In the genomic region with DNA sequence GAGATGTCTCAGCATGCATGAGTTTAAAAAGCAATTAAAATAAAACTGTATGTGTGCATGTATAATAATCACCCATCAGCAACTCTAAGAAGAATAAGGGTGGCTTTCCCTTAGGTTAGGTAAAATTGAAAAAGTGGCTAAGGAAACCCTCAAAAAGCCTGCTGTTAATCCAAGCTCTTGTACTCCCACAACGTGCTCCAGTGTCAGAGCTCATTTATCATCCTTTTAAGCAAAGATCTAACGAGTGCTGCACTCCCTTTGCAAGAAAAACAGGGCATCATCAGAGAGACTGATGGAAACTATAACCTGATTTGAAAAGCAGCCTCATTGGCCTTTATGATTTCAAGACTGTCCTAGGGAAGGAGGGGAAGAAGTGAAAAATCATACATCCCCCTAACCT, we compare ENCODE assay signal across 29 cellular contexts. TPM values are rescaled to one million over a fixed set of nuclear protein-coding genes. Genes with fewer than 3 reads are reported as not detected.
DNase-seq lines count a peak whose midpoint lies in the region; ATAC-seq, FAIRE-seq and TF ChIP-seq lines count a peak whose summit lies in the region.
"Had no signal": no experiment of that assay in that cellular context is flagged by ENCODE, and none has a peak within 500 bp of the region (broad histone marks: within the 10 kb centered on the region; RNA-seq: fewer than 3 reads in every experiment).

No MANE protein-coding gene starts in this region.

- H3K56ac ChIP-seq in H1 (replicated peaks; ENCODE audit: insufficient read length, low read depth, low read length), result no peak overlapping the region

- H3K27ac Mint-ChIP-seq in progenitor cell of endocrine pancreas, result no peak overlapping the region
- H3K27ac Mint-ChIP-seq: CD8-positive, alpha-beta memory T cell had no signal

- H3K79me1 ChIP-seq in H1 (ENCODE audit: low read depth, low read length), result no peaks in the 10 kb centered on the region

- DNase-seq in HCT116 (ENCODE audit: low read depth, low spot score) (no peak), PC-9 (no peak), H1 (ENCODE audit: low read depth in 1 of 2, low spot score in 2 of 2) (no peak), progenitor cell of endocrine pancreas (ENCODE audit: low spot score, unreplicated experiment) (no peak)
- no peak for DNase-seq in stimulated activated CD4-positive, alpha-beta T cell treated with anti-CD3 and anti-CD28 coated beads, Interleukin-12 subunit alpha, Interleukin-12 subunit beta, amount 100 ng/mL, for 4 hours
- no peak for DNase-seq in central memory CD4-positive, alpha-beta T cell
- DNase-seq: Calu3; CD8-positive, alpha-beta memory T cell; Karpas-422; NCI-H1694; NCI-H2081 treated with DMSO at 0.1 percent for 48 hours; NCI-H510A treated with DMSO at 0.1 percent for 48 hours; NCI-H748 treated with DMSO at 0.1 percent for 48 hours; NK-92 treated with Interleukin-12 subunit alpha and Interleukin-12 subunit beta, amount 100 ng/mL, for 24 hours had no signal

- no peak overlapping the region for H3K4me3 ChIP-seq in HCT116 (replicated peaks in 1 of 2; ENCODE audit: low read depth in 1 of 2, low read length in 2 of 2)
- H3K4me3 ChIP-seq in PC-9, result no peak overlapping the region
- H3K4me3 ChIP-seq in H1 (ENCODE audit: extremely low read depth in 1 of 4, insufficient read depth in 2 of 4, low read depth in 3 of 4, low read length in 4 of 4), result no peak overlapping the region
- no peak overlapping the region for H3K4me3 ChIP-seq in mesodermal cell (ENCODE audit: extremely low read depth, insufficient read depth, low read length, poor library complexity, severe bottlenecking)

- intact Hi-C loops in HCT116 (cut with micrococcal nuclease), result no loop called here
- intact Hi-C loops in PC-9 (cut with micrococcal nuclease; ENCODE audit: unreplicated experiment), result no loop called here

- H3K9ac ChIP-seq in HCT116 (ENCODE audit: low read length) (no peak overlapping the region), H1 (replicated peaks in 1 of 4; ENCODE audit: extremely low read depth in 1 of 4, low read depth in 3 of 4, low read length in 3 of 4) (no peak overlapping the region)

- no peak overlapping the region for H3K4me3 Mint-ChIP-seq in progenitor cell of endocrine pancreas (ENCODE audit: low read depth)
- H3K4me3 Mint-ChIP-seq: CD8-positive, alpha-beta memory T cell; HFFc6 had no signal

- peaks cover 25 to 51% of the 10 kb centered on the region in 2 experiments for H3K4me1 ChIP-seq in HCT116 (ENCODE audit: control insufficient read depth in 1 of 2, insufficient read depth in 2 of 2, low read length in 2 of 2)
- H3K4me1 ChIP-seq in PC-9 (replicated peaks; ENCODE audit: insufficient read depth), result no peaks in the 10 kb centered on the region
- 0 out of 7 replicates have a peak, but pooled peaks cover 0 to 3% (median 0%) of the 10 kb centered on the region in 4 experiments for H3K4me1 ChIP-seq in H1 (replicated peaks in 1 of 4; ENCODE audit: control insufficient read depth in 3 of 4, insufficient read depth in 4 of 4, low read length in 3 of 4)
- peaks cover 7% of the 10 kb centered on the region for H3K4me1 ChIP-seq in mesodermal cell (ENCODE audit: control insufficient read depth, insufficient read depth, low read length, poor library complexity, severe bottlenecking)

- H3F3A ChIP-seq in PC-9 (ENCODE audit: insufficient read depth, low read depth), result no peaks in the 10 kb centered on the region

- ATAC-seq in HCT116 (no peak), HG03045 (IDR thresholded peaks at IDR 0.05; ENCODE audit: unreplicated experiment) (no peak)
- ATAC-seq: Panc1, Right ventricle myocardium inferior had no signal

- H3K27me3 ChIP-seq in HCT116 (ENCODE audit: insufficient read depth, low read length), result no peaks in the 10 kb centered on the region
- H3K27me3 ChIP-seq in PC-9 (ENCODE audit: insufficient read depth, low read depth), result no peaks in the 10 kb centered on the region
- H3K27me3 ChIP-seq in H1 (replicated peaks in 1 of 4; ENCODE audit: control insufficient read depth in 3 of 4, extremely low read depth in 1 of 4, insufficient read depth in 3 of 4, low read length in 3 of 4), result no peaks in the 10 kb centered on the region

- no peak overlapping the region for H4K8ac ChIP-seq in H1 (ENCODE audit: extremely low read depth, insufficient read depth, low read length)

- no peaks in the 10 kb centered on the region for H3K9me3 ChIP-seq in HCT116 (ENCODE audit: control insufficient read depth in 1 of 2, insufficient read depth in 1 of 2, low read depth in 1 of 2, low read length in 2 of 2)
- no peaks in the 10 kb centered on the region for H3K9me3 ChIP-seq in PC-9 (ENCODE audit: insufficient read depth, low read depth)
- no peaks in the 10 kb centered on the region for H3K9me3 ChIP-seq in H1 (ENCODE audit: insufficient read depth in 2 of 2, low read depth in 1 of 2, low read length in 1 of 2)
- H3K9me3 ChIP-seq in mesodermal cell (ENCODE audit: control insufficient read depth, low read length), result no peaks in the 10 kb centered on the region

- H2AFZ ChIP-seq in HCT116 (ENCODE audit: low read depth, low read length, poor library complexity, severe bottlenecking), result peak overlapping the region; percentile 8
- H2AFZ ChIP-seq in PC-9, result peak overlapping the region; percentile 41; the same call in 1 of the 2 replicates
- peak overlapping the region; percentile 22; the same call in 1 of the 2 replicates for H2AFZ ChIP-seq in H1 (ENCODE audit: low read length)

- H4K5ac ChIP-seq in H1 (ENCODE audit: insufficient read length, low read depth, low read length), result no peak overlapping the region

- H3K36me3 Mint-ChIP-seq in progenitor cell of endocrine pancreas (ENCODE audit: insufficient read depth), result no peaks in the 10 kb centered on the region
- H3K36me3 Mint-ChIP-seq: CD8-positive, alpha-beta memory T cell had no signal

- TF ChIP-seq RAD21 in HCT116 (IDR thresholded peaks at IDR 0.05; ENCODE audit: low read depth) (no peak), H1 (IDR thresholded peaks at IDR 0.05 in 1 of 2, conservative IDR thresholded peaks at IDR 0.05 in 1 of 2; ENCODE audit: low read depth in 2 of 2, low read length in 2 of 2) (no peak)

- no peaks in the 10 kb centered on the region for H3K27me3 Mint-ChIP-seq in progenitor cell of endocrine pancreas

- H4K91ac ChIP-seq in H1 (replicated peaks; ENCODE audit: insufficient read length, low read length), result no peak overlapping the region

- no peak overlapping the region for H2BK15ac ChIP-seq in H1 (ENCODE audit: low read length)

- H3K36me3 ChIP-seq in HCT116 (ENCODE audit: control insufficient read depth in 1 of 2, insufficient read depth in 2 of 2, low read length in 2 of 2) (no peaks in the 10 kb centered on the region), PC-9 (ENCODE audit: low read depth) (no peaks in the 10 kb centered on the region), H1 (ENCODE audit: control insufficient read depth in 2 of 4, insufficient read depth in 4 of 4, low read length in 3 of 4) (no peaks in the 10 kb centered on the region), mesodermal cell (ENCODE audit: control insufficient read depth, insufficient read depth, low read length) (no peaks in the 10 kb centered on the region)

- BruUV-seq in HCT116 (replicated peaks; lab: Mats Ljungman, UMichigan) (no TSS peak), PC-9 (replicated peaks; lab: Mats Ljungman, UMichigan) (no TSS peak)

- H3K23ac ChIP-seq in H1 (ENCODE audit: insufficient read length), result no peak overlapping the region

- no peak overlapping the region for H2BK5ac ChIP-seq in H1 (ENCODE audit: low read depth, low read length)

- 76% methylated on average over 2 of the region's 2 CpGs; no CpG with 5 or more reads in 1 of the 2 experiments for WGBS in H1 (ENCODE audit: extremely low coverage in 1 of 2, insufficient coverage in 1 of 2, insufficient read length in 1 of 2, insufficient replicate concordance in 2 of 2, low coverage in 1 of 2, low lambda C conversion rate in 2 of 2, missing lambda C conversion rate in 1 of 2), 2 experiments
- 61 to 100% methylated on average over 1 to 2 of the region's 2 CpGs for WGBS in mesodermal cell (ENCODE audit: insufficient coverage in 2 of 2), 2 experiments

- no peak overlapping the region for H2AK5ac ChIP-seq in H1 (ENCODE audit: low read depth, low read length)

- H3K9me2 ChIP-seq in HCT116 (ENCODE audit: insufficient read depth) (0 out of 2 replicates have a peak, but pooled peaks cover 3% of the 10 kb centered on the region), PC-9 (ENCODE audit: insufficient read depth) (no peaks in the 10 kb centered on the region)

- H3K27ac ChIP-seq in HCT116 (ENCODE audit: low read depth, low read length) (no peak overlapping the region), PC-9 (no peak overlapping the region), H1 (ENCODE audit: low read depth, low read length) (no peak overlapping the region), mesodermal cell (ENCODE audit: low read depth, low read length, severe bottlenecking) (peak overlapping the region; percentile 6)
- H3K27ac ChIP-seq: C4-2B, HL-60 had no signal

- H3K18ac ChIP-seq in H1 (ENCODE audit: extremely low read depth, low read length), result no peak overlapping the region

- TF ChIP-seq POLR2A in HCT116 (IDR thresholded peaks at IDR 0.05; ENCODE audit: borderline replicate concordance, extremely low read depth, insufficient read depth, insufficient read length), result no peak
- TF ChIP-seq POLR2A in H1 (IDR thresholded peaks at IDR 0.05; ENCODE audit: control extremely low read depth in 1 of 2, low read depth in 2 of 2, low read length in 2 of 2), result no peak

- H2BK12ac ChIP-seq in H1 (ENCODE audit: low read depth, low read length), result no peak overlapping the region

- POLR2A ChIA-PET in HCT116 (lab: Charles Lee), result interaction anchor here (3.2 kb wide), 1 partner anchor 34 kb away, joined by 10 read pairs; a partner anchor contains a TSS
- POLR2A ChIA-PET in PC-9 (lab: Charles Lee; ENCODE audit: unreplicated experiment), result no interaction called here
- POLR2A ChIA-PET in H1 (lab: Charles Lee; ENCODE audit: partially characterized antibody), result no interaction called here

- RAD21 ChIA-PET in HCT116 (lab: Charles Lee; ENCODE audit: low non-redundant PET in 1 of 2, low total read pairs in 2 of 2, uncharacterized antibody in 2 of 2, unreplicated experiment in 2 of 2), result no interaction called here

- no peak for FAIRE-seq in H1 (lab: Jason Lieb, UNC)
- FAIRE-seq: A204.1, G401.6, GM18507, GM19239, H54 had no signal

- H3K9me3 Mint-ChIP-seq in progenitor cell of endocrine pancreas (ENCODE audit: low read depth), result no peaks in the 10 kb centered on the region
- H3K9me3 Mint-ChIP-seq: CD8-positive, alpha-beta memory T cell; HFFc6 had no signal

- H3K23me2 ChIP-seq in H1 (ENCODE audit: low read depth, low read length), result no peaks in the 10 kb centered on the region; the same call in 1 of the 2 replicates

- no peak overlapping the region for H2BK20ac ChIP-seq in H1 (ENCODE audit: low read length)

- H3K4me1 Mint-ChIP-seq in progenitor cell of endocrine pancreas (ENCODE audit: low read depth), result peaks cover 11% of the 10 kb centered on the region
- H3K4me1 Mint-ChIP-seq: CD8-positive, alpha-beta memory T cell had no signal

- H3K4ac ChIP-seq in H1 (replicated peaks; ENCODE audit: insufficient read length, low read depth, low read length), result no peak overlapping the region

- TF ChIP-seq CTCF in HCT116 (IDR thresholded peaks at IDR 0.05 in 2 of 3, conservative IDR thresholded peaks at IDR 0.05 in 1 of 3; ENCODE audit: borderline replicate concordance in 1 of 3, insufficient read depth in 1 of 3, low read depth in 2 of 3, low read length in 2 of 3) (no peak), PC-9 (conservative IDR thresholded peaks at IDR 0.05) (no peak), H1 (IDR thresholded peaks at IDR 0.05; ENCODE audit: control extremely low read depth in 1 of 3, insufficient read depth in 1 of 3, low read depth in 1 of 3, low read length in 3 of 3) (no peak), progenitor cell of endocrine pancreas (IDR thresholded peaks at IDR 0.05; ENCODE audit: unreplicated experiment) (no peak)

- H4K20me1 ChIP-seq in HCT116 (ENCODE audit: insufficient read depth) (no peaks in the 10 kb centered on the region), PC-9 (ENCODE audit: insufficient read depth) (no peaks in the 10 kb centered on the region), H1 (replicated peaks in 1 of 2; ENCODE audit: control insufficient read depth in 1 of 2, insufficient read depth in 2 of 2, low read length in 2 of 2) (no peaks in the 10 kb centered on the region)

- H3K79me2 ChIP-seq in HCT116 (ENCODE audit: insufficient read depth, low read length), result no peaks in the 10 kb centered on the region
- H3K79me2 ChIP-seq in PC-9 (ENCODE audit: low read depth), result no peaks in the 10 kb centered on the region
- H3K79me2 ChIP-seq in H1 (ENCODE audit: control insufficient read depth in 1 of 2, insufficient read depth in 2 of 2, low read length in 2 of 2), result no peaks in the 10 kb centered on the region

- H3K4me2 ChIP-seq in HCT116 (ENCODE audit: low read length) (no peak overlapping the region), PC-9 (no peak overlapping the region), H1 (ENCODE audit: insufficient read depth in 1 of 2, low read depth in 2 of 2, low read length in 2 of 2) (no peak overlapping the region)

- CTCF ChIA-PET in HCT116 (lab: Charles Lee), result no interaction called here
- CTCF ChIA-PET in PC-9 (lab: Charles Lee), result no interaction called here
- CTCF ChIA-PET in H1 (lab: Charles Lee; ENCODE audit: partially characterized antibody), result interaction anchor here (1.0 to 2.0 kb wide), 5 partner anchors 10 to 110 kb away, joined by 3 to 6 read pairs (median 3); no protein-coding TSS in a partner anchor

- H3K14ac ChIP-seq in H1 (ENCODE audit: insufficient read length), result no peak overlapping the region

- H2BK120ac ChIP-seq in H1 (replicated peaks; ENCODE audit: low read depth, low read length), result no peak overlapping the region

- no peak for TF ChIP-seq EP300 in H1 (IDR thresholded peaks at IDR 0.05; ENCODE audit: borderline replicate concordance in 1 of 2, low read depth in 2 of 2, low read length in 2 of 2)

RNA-seq across cellular contexts. Expression of a gene that starts 34.2 kb away (rescaled TPM):
- 739 TPM for total RNA-seq in HCT116 (2021; ENCODE audit: unreplicated experiment)
- 858 and 927 TPM in 2 replicates for polyA plus RNA-seq in HCT116 (2012)
- 4.5 and 6.4 TPM in 2 replicates for total RNA-seq in PC-9 (2021)
- total RNA-seq in H1 (2021; fragmentation: NEBNext Ultra II Directional; extraction: Animal tissue kit (Norgen Biotek cat#: 25700)), result not detected in 2 replicates
- polyA plus RNA-seq in H1 (2011; rRNA removed), result not detected in 2 replicates
- polyA plus RNA-seq in H1 (2011; cell fraction: cytosol; rRNA removed), result not detected
- not detected for polyA plus RNA-seq in H1 (2011; cell fraction: nucleus; rRNA removed)
- polyA plus RNA-seq in H1 (2012, experiment 1 of 2), result not detected in 4 replicates
- not detected for polyA plus RNA-seq in H1 (2012, experiment 2 of 2)
- polyA plus RNA-seq in H1 (2013, experiment 1 of 2), result 0.51 TPM
- 0.52 TPM for polyA plus RNA-seq in H1 (2013, experiment 2 of 2)
- polyA minus RNA-seq in H1 (2011; rRNA and poly(A)+ RNA removed), result not detected in 2 replicates
- polyA minus RNA-seq in H1 (2011; cell fraction: cytosol; rRNA and poly(A)+ RNA removed), result not detected
- polyA minus RNA-seq in H1 (2011; cell fraction: nucleus; rRNA and poly(A)+ RNA removed), result not detected
- polyA plus RNA-seq in mesodermal cell (2013, experiment 1 of 2), result 6.9 TPM
- 7.8 TPM for polyA plus RNA-seq in mesodermal cell (2013, experiment 2 of 2)
- total RNA-seq in progenitor cell of endocrine pancreas, result 2.2 and 3.6 TPM in 2 replicates
- total RNA-seq: M059J, SK-MEL-5 had no signal

RNA-seq across cellular contexts. Expression of a gene that starts 45.8 kb away (rescaled TPM):
- total RNA-seq in HCT116 (2021; ENCODE audit: unreplicated experiment) (498 TPM), PC-9 (2021) (0.46 and 0.58 TPM in 2 replicates), progenitor cell of endocrine pancreas (not detected in 2 replicates)
- polyA plus RNA-seq in HCT116 (2012), result 167 and 184 TPM in 2 replicates
- total RNA-seq in H1 (2021; fragmentation: NEBNext Ultra II Directional; extraction: Animal tissue kit (Norgen Biotek cat#: 25700)), result not detected in 2 replicates
- polyA plus RNA-seq in H1 (2011; rRNA removed), result not detected in 2 replicates
- polyA plus RNA-seq in H1 (2011; cell fraction: cytosol; rRNA removed), result not detected
- not detected for polyA plus RNA-seq in H1 (2011; cell fraction: nucleus; rRNA removed)
- polyA plus RNA-seq in H1 (2012, experiment 1 of 2), result not detected in 4 replicates
- polyA plus RNA-seq in H1 (2012, experiment 2 of 2), result not detected
- not detected for polyA plus RNA-seq in H1 (2013, experiment 1 of 2)
- 0.02 TPM for polyA plus RNA-seq in H1 (2013, experiment 2 of 2)
- polyA minus RNA-seq in H1 (2011; rRNA and poly(A)+ RNA removed), result not detected in 2 replicates
- polyA minus RNA-seq in H1 (2011; cell fraction: cytosol; rRNA and poly(A)+ RNA removed), result not detected
- not detected for polyA minus RNA-seq in H1 (2011; cell fraction: nucleus; rRNA and poly(A)+ RNA removed)
- polyA plus RNA-seq in mesodermal cell (2013, experiment 1 of 2), result not detected
- polyA plus RNA-seq in mesodermal cell (2013, experiment 2 of 2), result not detected
- total RNA-seq: CD8-positive, alpha-beta memory T cell; HT1080; Right ventricle myocardium inferior; SK-MEL-5 had no signal
- polyA plus RNA-seq: CD8-positive, alpha-beta memory T cell had no signal

Comparison
In these comparisons a context has a peak if more than half of its experiments do, and no peak if none do; other contexts are left out.
1. RNA of a gene that starts 34.2 kb away (total RNA-seq): 739 TPM in HCT116 (single experiment); 4.5 to 6.4 TPM in PC-9, 2.2 to 3.6 TPM in progenitor cell of endocrine pancreas and not detected in H1; every median in the first group is over 10 times any median in the second.
2. RNA of a gene that starts 45.8 kb away (total RNA-seq): 498 TPM in HCT116 (single experiment); 0.46 to 0.58 TPM in PC-9, not detected in progenitor cell of endocrine pancreas and not detected in H1; every median in the first group is over 100 times any median in the second.
3. Peak in every context shown above with its lines, with median percentiles within 50 percentile points of each other: H2AFZ ChIP-seq.